1 cellular context compared by ENCODE assay signal in genomic region chr19:32354345-32354744, GRCh38.
TF ChIP-seq lines count a peak whose summit lies in the region.

No MANE protein-coding gene starts in this region.

TF ChIP-seq in A549, 52 proteins besides CTCF, POLR2A, EP300 and RAD21 (continued from another document):
- TF ChIP-seq HMGXB4 (CRISPR knock-in tag; IDR thresholded peaks at IDR 0.05; ENCODE audit: borderline replicate concordance): no peak
- no peak for TF ChIP-seq HES2 (IDR thresholded peaks at IDR 0.05)
- TF ChIP-seq PHF8 (IDR thresholded peaks at IDR 0.05; ENCODE audit: borderline replicate concordance, low read depth): no peak
